ENCODE assay signal across 8 cellular contexts in genomic region chr4:78517050-78517652, GRCh38. TPM values are rescaled to one million over a fixed set of nuclear protein-coding genes. Genes with fewer than 3 reads are reported as not detected.
DNase-seq lines count a peak whose midpoint lies in the region; ATAC-seq and TF ChIP-seq lines count a peak whose summit lies in the region.

No MANE protein-coding gene starts in this region.

- no peaks in the 10 kb centered on the region for H3K4me1 Mint-ChIP-seq in nephron progenitor cell
- no peaks in the 10 kb centered on the region for H3K4me1 Mint-ChIP-seq in CD8-positive, alpha-beta T cell (ENCODE audit: low read depth)

- no peak overlapping the region for H3K27ac Mint-ChIP-seq in nephron progenitor cell
- no peak overlapping the region for H3K27ac Mint-ChIP-seq in CD8-positive, alpha-beta T cell

- no peak overlapping the region for H3K27ac ChIP-seq in colonic mucosa
- H3K27ac ChIP-seq in CD8-positive, alpha-beta T cell (ENCODE audit: low read depth, low read length), result no peak overlapping the region

- H3K4me3 Mint-ChIP-seq in nephron progenitor cell, result no peak overlapping the region
- H3K4me3 Mint-ChIP-seq in CD8-positive, alpha-beta T cell, result no peak overlapping the region

- H3K9ac ChIP-seq in colonic mucosa (ENCODE audit: low read depth in 2 of 2, low read length in 2 of 2), result no peak overlapping the region

- H3K27me3 Mint-ChIP-seq in nephron progenitor cell (ENCODE audit: low read depth, poor library complexity), result no peaks in the 10 kb centered on the region
- no peaks in the 10 kb centered on the region for H3K27me3 Mint-ChIP-seq in CD8-positive, alpha-beta T cell (ENCODE audit: low read depth)

- intact Hi-C loops in colonic mucosa (cut with DNase I), result loop anchor here (5.0 kb wide), 1 partner anchor 455 kb away; no protein-coding TSS in a partner anchor
- intact Hi-C loops in CD8-positive, alpha-beta T cell (cut with DNase I, micrococcal nuclease), result loop anchor here in 1 of 2 experiments (5.0 kb wide), 1 partner anchor 345 kb away; no protein-coding TSS in a partner anchor

- H3K9me3 ChIP-seq in colonic mucosa, result no peaks in the 10 kb centered on the region
- H3K9me3 ChIP-seq in CD8-positive, alpha-beta T cell (ENCODE audit: low read length), result no peaks in the 10 kb centered on the region

- no peak overlapping the region for H3K4me3 ChIP-seq in colonic mucosa
- H3K4me3 ChIP-seq in CD8-positive, alpha-beta T cell (ENCODE audit: low read depth, low read length), result no peak overlapping the region

- CTCF ChIA-PET in CD8-positive, alpha-beta T cell (lab: Charles Lee), result no interaction called here

- POLR2A ChIA-PET in CD8-positive, alpha-beta T cell (lab: Charles Lee), result no interaction called here

- TF ChIP-seq CTCF in colonic mucosa (IDR thresholded peaks at IDR 0.05), result peak; percentile 58
- peak; percentile 59 for TF ChIP-seq CTCF in nephron progenitor cell (IDR thresholded peaks at IDR 0.05)
- TF ChIP-seq CTCF in CD8-positive, alpha-beta T cell (IDR thresholded peaks at IDR 0.05), result no peak

- no peaks in the 10 kb centered on the region for H3K4me1 ChIP-seq in colonic mucosa
- no peaks in the 10 kb centered on the region for H3K4me1 ChIP-seq in CD8-positive, alpha-beta T cell (ENCODE audit: insufficient read depth, low read length)

- no peaks in the 10 kb centered on the region for H3K27me3 ChIP-seq in colonic mucosa
- H3K27me3 ChIP-seq in CD8-positive, alpha-beta T cell (ENCODE audit: insufficient read depth, low read length), result no peaks in the 10 kb centered on the region

- DNase-seq in NCI-H2171 treated with DMSO at 0.1 percent for 48 hours (lab: John Stamatoyannopoulos, UW) (peak; percentile 15), NCI-H2171 (lab: John Stamatoyannopoulos, UW) (no peak), NCI-H446 treated with DMSO at 0.1 percent for 48 hours (lab: John Stamatoyannopoulos, UW) (peak; percentile 3), colonic mucosa (no peak), nephron progenitor cell (no peak)
- DNase-seq in CD8-positive, alpha-beta T cell, result no peak
- DNase-seq in activated CD4-positive, CD25-positive, alpha-beta regulatory T cell treated with anti-CD3 and anti-CD28 coated beads, Interleukin-2, amount 50 U/mL, for 72 hours, result no peak

- H3K36me3 ChIP-seq in colonic mucosa, result no peaks in the 10 kb centered on the region
- no peaks in the 10 kb centered on the region for H3K36me3 ChIP-seq in CD8-positive, alpha-beta T cell (ENCODE audit: insufficient read depth, low read length)

- no peak for ATAC-seq in CD8-positive, alpha-beta T cell
- ATAC-seq in GM18520 (IDR thresholded peaks at IDR 0.05; ENCODE audit: unreplicated experiment), result no peak

- H3K36me3 Mint-ChIP-seq in nephron progenitor cell (ENCODE audit: low read depth), result peaks cover 9% of the 10 kb centered on the region
- no peaks in the 10 kb centered on the region for H3K36me3 Mint-ChIP-seq in CD8-positive, alpha-beta T cell

- no peaks in the 10 kb centered on the region for H3K9me3 Mint-ChIP-seq in nephron progenitor cell
- H3K9me3 Mint-ChIP-seq in CD8-positive, alpha-beta T cell, result no peaks in the 10 kb centered on the region

RNA-seq across cellular contexts. Expression of gene ANXA3, which starts 34.4 kb away (rescaled TPM):
- total RNA-seq in colonic mucosa, result 10 to 100 TPM; 58.9 to 59.2 TPM
- not detected for total RNA-seq in CD8-positive, alpha-beta T cell

Comparison
In these comparisons a context has a peak if more than half of its experiments do, and no peak if none do; other contexts are left out.
1. DNase-seq: peak in NCI-H2171 treated with DMSO at 0.1 percent for 48 hours (single experiment) and NCI-H446 treated with DMSO at 0.1 percent for 48 hours (single experiment); none in NCI-H2171 (single experiment), colonic mucosa (single experiment), nephron progenitor cell (single experiment), CD8-positive, alpha-beta T cell (0 of 7) and activated CD4-positive, CD25-positive, alpha-beta regulatory T cell treated with anti-CD3 and anti-CD28 coated beads, Interleukin-2, amount 50 U/mL, for 72 hours (single experiment).
2. RNA of gene ANXA3, which starts 34.4 kb away (total RNA-seq): 58.9 to 59.2 TPM in colonic mucosa; not detected in CD8-positive, alpha-beta T cell; every median in the first group is over 10 times any median in the second.